Comparison of ENCODE assay signal across 1 cellular context in genomic region chr6:33707771-33708170, GRCh38.
TF ChIP-seq lines count a peak whose summit lies in the region.

No MANE protein-coding gene starts in this region.

TF ChIP-seq in HepG2, 621 proteins besides CTCF, POLR2A, EP300 and RAD21 (continued from another document):
- no peak for TF ChIP-seq HBP1 (CRISPR knock-in tag; IDR thresholded peaks at IDR 0.05; ENCODE audit: low read depth)
- no peak for TF ChIP-seq ZNF430 (CRISPR knock-in tag; IDR thresholded peaks at IDR 0.05)
- TF ChIP-seq ZNF883 (CRISPR knock-in tag; IDR thresholded peaks at IDR 0.05; ENCODE audit: not compliant biosample characterization), result no peak
- TF ChIP-seq EEA1 (CRISPR knock-in tag; IDR thresholded peaks at IDR 0.05; ENCODE audit: borderline replicate concordance), result no peak
- TF ChIP-seq GLMP (CRISPR knock-in tag; IDR thresholded peaks at IDR 0.05; ENCODE audit: borderline replicate concordance), result no peak
- TF ChIP-seq TRIM22 (IDR thresholded peaks at IDR 0.05), result no peak
- no peak for TF ChIP-seq MBD4 (IDR thresholded peaks at IDR 0.05; ENCODE audit: borderline replicate concordance, low read length)
TF ChIP-seq in HepG2: peak in this region for 0.
